12 cellular contexts compared by ENCODE assay signal in genomic region chr18:58754544-58755068, GRCh38.
DNase-seq lines count a peak whose midpoint lies in the region; ATAC-seq, FAIRE-seq and TF ChIP-seq lines count a peak whose summit lies in the region.
"Had no signal": no experiment of that assay in that cellular context is flagged by ENCODE, and none has a peak within 500 bp of the region (broad histone marks: within the 10 kb centered on the region; RNA-seq: fewer than 3 reads in every experiment).

No MANE protein-coding gene starts in this region.

- no peaks in the 10 kb centered on the region; the same call in 1 of the 2 replicates for H4K20me1 ChIP-seq in GM12878 (ENCODE audit: control insufficient read depth, insufficient read depth)

- no peak; a peak in 1 of 4 replicates for TF ChIP-seq EP300 in GM12878 (IDR thresholded peaks at IDR 0.05; ENCODE audit: borderline replicate concordance in 1 of 2, control insufficient read depth in 1 of 2, low read depth in 2 of 2, low read length in 2 of 2)

- H3K27ac Mint-ChIP-seq in activated naive CD4-positive, alpha-beta T cell treated with anti-CD3 and anti-CD28 coated beads, Interleukin-2, amount 50 U/mL, for 72 hours, result peak overlapping the region; percentile 41 to 55
- H3K27ac Mint-ChIP-seq in osteocyte (ENCODE audit: unreplicated experiment), result no peak overlapping the region
- H3K27ac Mint-ChIP-seq: activated CD4-positive, alpha-beta memory T cell treated with anti-CD3 and anti-CD28 coated beads, Interleukin-2, amount 10 ng/mL, durations not matched to agents 7 days and 5 days had no signal

- ATAC-seq in activated naive CD4-positive, alpha-beta T cell treated with anti-CD3 and anti-CD28 coated beads, Interleukin-2, amount 50 U/mL, for 72 hours, result peak in 1 of 2 donors; percentile 53
- ATAC-seq in GM12878, result peak; percentile 61
- ATAC-seq in lower lobe of right lung, result peak; percentile 64 to 81

- H3K9me3 Mint-ChIP-seq in activated naive CD4-positive, alpha-beta T cell treated with anti-CD3 and anti-CD28 coated beads, Interleukin-2, amount 50 U/mL, for 72 hours, result peaks cover 2 to 4% of the 10 kb centered on the region in 2 donors
- no peaks in the 10 kb centered on the region for H3K9me3 Mint-ChIP-seq in osteocyte (ENCODE audit: unreplicated experiment)
- H3K9me3 Mint-ChIP-seq: activated CD4-positive, alpha-beta memory T cell treated with anti-CD3 and anti-CD28 coated beads, Interleukin-2, amount 10 ng/mL, durations not matched to agents 7 days and 5 days had no signal

- no peak overlapping the region for H3K4me3 Mint-ChIP-seq in osteocyte (ENCODE audit: unreplicated experiment)
- H3K4me3 Mint-ChIP-seq: activated CD4-positive, alpha-beta memory T cell treated with anti-CD3 and anti-CD28 coated beads, Interleukin-2, amount 10 ng/mL, durations not matched to agents 7 days and 5 days; natural killer cell had no signal

- peaks cover 7 to 23% of the 10 kb centered on the region in 2 donors for H3K36me3 Mint-ChIP-seq in activated naive CD4-positive, alpha-beta T cell treated with anti-CD3 and anti-CD28 coated beads, Interleukin-2, amount 50 U/mL, for 72 hours
- peaks cover 16% of the 10 kb centered on the region for H3K36me3 Mint-ChIP-seq in osteocyte (ENCODE audit: unreplicated experiment)

- intact Hi-C loops in GM12878 (cut with micrococcal nuclease; ENCODE audit: unreplicated experiment), result no loop called here
- intact Hi-C loops in lower lobe of right lung (cut with DNase I), result no loop called here

- H3K36me3 ChIP-seq in GM12878 (ENCODE audit: control insufficient read depth in 2 of 2, insufficient read depth in 2 of 2, low read length in 1 of 2) (peaks cover 0 to 2% of the 10 kb centered on the region in 2 experiments; a peak in 3 of 4 replicates), lower lobe of right lung (peaks cover 9% of the 10 kb centered on the region)

- no peak overlapping the region; the same call in 1 of the 2 replicates for H3K4me2 ChIP-seq in GM12878 (ENCODE audit: control insufficient read depth, insufficient read depth)

- H3K4me1 ChIP-seq in GM12878 (ENCODE audit: control insufficient read depth, insufficient read depth, low read length) (peaks cover 8% of the 10 kb centered on the region), lower lobe of right lung (no peaks in the 10 kb centered on the region)

- no peaks in the 10 kb centered on the region for H3K4me1 Mint-ChIP-seq in osteocyte (ENCODE audit: unreplicated experiment)

- H3K27me3 ChIP-seq in GM12878 (replicated peaks in 1 of 2; ENCODE audit: control insufficient read depth in 2 of 2, insufficient read depth in 2 of 2, low read length in 1 of 2), result no peaks in the 10 kb centered on the region
- peaks cover 3% of the 10 kb centered on the region for H3K27me3 ChIP-seq in lower lobe of right lung (ENCODE audit: low read depth)

- no peak for TF ChIP-seq CTCF in GM12878 (IDR thresholded peaks at IDR 0.05 in 2 of 3, conservative IDR thresholded peaks at IDR 0.05 in 1 of 3; ENCODE audit: control insufficient read depth in 2 of 3, extremely low read depth in 1 of 3, insufficient read depth in 1 of 3, low read depth in 3 of 3, low read length in 3 of 3)
- TF ChIP-seq CTCF in lower lobe of right lung (IDR thresholded peaks at IDR 0.05), result no peak
- no peak for TF ChIP-seq CTCF in osteocyte (IDR thresholded peaks at IDR 0.05)

- POLR2A ChIA-PET in GM12878 (lab: Charles Lee), result interaction anchor here (0.9 to 1.2 kb wide), 2 partner anchors 9 to 223 kb away, joined by 3 to 4 read pairs; no protein-coding TSS in a partner anchor

- no peaks in the 10 kb centered on the region; the same call in 2 of the 3 replicates for H3K9me3 ChIP-seq in GM12878 (replicated peaks; ENCODE audit: control insufficient read depth, insufficient read depth, low read length)
- no peaks in the 10 kb centered on the region for H3K9me3 ChIP-seq in lower lobe of right lung

- no peak for TF ChIP-seq RAD21 in GM12878 (IDR thresholded peaks at IDR 0.05; ENCODE audit: insufficient read depth, low read depth, low read length)

- H3K4me3 ChIP-seq in GM12878, result no peak overlapping the region
- no peak overlapping the region for H3K4me3 ChIP-seq in lower lobe of right lung

- RAD21 ChIA-PET in GM12878 (lab: Charles Lee; ENCODE audit: unreplicated experiment), result interaction anchor here (0.8 to 2.4 kb wide), 3 partner anchors 9 to 252 kb away, joined by 3 to 16 read pairs (median 6); no protein-coding TSS in a partner anchor

- H2AFZ ChIP-seq in GM12878 (ENCODE audit: control insufficient read depth, low read depth, low read length), result no peak overlapping the region

- CTCF ChIA-PET in GM12878 (lab: Yijun Ruan, JAX), result interaction anchor here (0.6 to 3.6 kb wide), 10 partner anchors 8 to 397 kb away, joined by 3 to 40 read pairs (median 4); no protein-coding TSS in a partner anchor

- DNase-seq in activated naive CD4-positive, alpha-beta T cell treated with anti-CD3 and anti-CD28 coated beads, Interleukin-2, amount 50 U/mL, for 72 hours (ENCODE audit: low spot score in 2 of 2), result no peak
- DNase-seq in activated naive CD4-positive, alpha-beta T cell treated with Interleukin-2 at 50 U/mL for 16 hours, result no peak
- DNase-seq in GM12878 (ENCODE audit: low read depth, low spot score) (no peak), lower lobe of right lung (peak; percentile 57), osteocyte (ENCODE audit: extremely low spot score, unreplicated experiment) (no peak), NCI-H2107 treated with DMSO at 0.1 percent for 48 hours (lab: John Stamatoyannopoulos, UW; ENCODE audit: unreplicated experiment) (no peak), NCI-H524 (lab: John Stamatoyannopoulos, UW) (no peak)
- DNase-seq in stimulated activated CD4-positive, alpha-beta T cell treated with anti-CD3 and anti-CD28 coated beads, Interleukin-2, amount 100 ng/mL, for 48 hours, result no peak
- DNase-seq: activated CD4-positive, alpha-beta memory T cell treated with anti-CD3 and anti-CD28 coated beads, Interleukin-2, amount 10 ng/mL, durations not matched to agents 7 days and 5 days; central memory CD4-positive, alpha-beta T cell; natural killer cell; NCI-H1048 had no signal

- no peak overlapping the region for H3K9ac ChIP-seq in GM12878 (ENCODE audit: control insufficient read depth, insufficient read depth, low read length)

- 0 out of 2 replicates have a peak, but pooled peaks have one; percentile 20 for TF ChIP-seq POLR2A in GM12878 (IDR thresholded peaks at IDR 0.05; ENCODE audit: low read depth, low read length)

- H3K79me2 ChIP-seq in GM12878 (ENCODE audit: control insufficient read depth, insufficient read depth, low read length), result no peaks in the 10 kb centered on the region

- no TSS peak for BruUV-seq in GM12878 (replicated peaks; lab: Mats Ljungman, UMichigan)

- H3K27ac ChIP-seq in GM12878 (ENCODE audit: control insufficient read depth, insufficient read depth) (no peak overlapping the region; the same call in 1 of the 2 replicates), lower lobe of right lung (no peak overlapping the region)

- FAIRE-seq in GM12878 (lab: Jason Lieb, UNC), result no peak

- in situ Hi-C loops in GM12878 (cut with MboI), result no loop called here

- WGBS in GM12878 (ENCODE audit: insufficient coverage, insufficient replicate concordance, low lambda C conversion rate, missing lambda C conversion rate), result 29% methylated on average over 10 of the region's 10 CpGs

- SMC1A ChIA-PET in GM12878 (lab: Charles Lee; ENCODE audit: uncharacterized antibody, unreplicated experiment), result interaction anchor here (0.6 to 1.9 kb wide), 4 partner anchors 9 to 304 kb away, joined by 4 to 7 read pairs (median 6); no protein-coding TSS in a partner anchor

- H3K27me3 Mint-ChIP-seq in osteocyte (ENCODE audit: unreplicated experiment), result peaks cover 3% of the 10 kb centered on the region

TF ChIP-seq in GM12878, 131 proteins besides CTCF, POLR2A, EP300 and RAD21:
- TF ChIP-seq SMARCA5 (IDR thresholded peaks at IDR 0.05) (no peak), NFIC (IDR thresholded peaks at IDR 0.05; ENCODE audit: low read depth, low read length) (0 out of 2 replicates have a peak, but pooled peaks have one; percentile 17), POLR2AphosphoS5 (IDR thresholded peaks at IDR 0.05; ENCODE audit: low read length) (peak; percentile 44; the same call in 1 of the 2 replicates), RELB (IDR thresholded peaks at IDR 0.05; ENCODE audit: low read depth) (no peak), SMC3 (IDR thresholded peaks at IDR 0.05; ENCODE audit: borderline replicate concordance, low read length) (no peak), TCF12 (IDR thresholded peaks at IDR 0.05; ENCODE audit: low read depth, low read length) (peak; percentile 45; the same call in 1 of the 2 replicates), RUNX3 (IDR thresholded peaks at IDR 0.05; ENCODE audit: low read length) (peak; percentile 61; the same call in 1 of the 2 replicates), CBFB (IDR thresholded peaks at IDR 0.05; ENCODE audit: low read depth) (0 out of 2 replicates have a peak, but pooled peaks have one; percentile 36), IKZF1 (conservative IDR thresholded peaks at IDR 0.05) (peak; percentile 27; the same call in 1 of the 2 replicates), IKZF2 (IDR thresholded peaks at IDR 0.05) (peak in 1 of 2 experiments; percentile 13; a peak in 2 of 4 replicates)
